In genomic region chr4:62644372-62644771, GRCh38 we compare ENCODE assay signal across 7 cellular contexts.
DNase-seq lines count a peak whose midpoint lies in the region; ATAC-seq and TF ChIP-seq lines count a peak whose summit lies in the region.

No MANE protein-coding gene starts in this region.

- H3K36me3 ChIP-seq in esophagus squamous epithelium, result no peaks in the 10 kb centered on the region

- 16 to 18% methylated on average over 3 of the region's 3 CpGs for WGBS in esophagus squamous epithelium, 2 donors

- no peaks in the 10 kb centered on the region for H3K9me3 ChIP-seq in esophagus squamous epithelium

- no peak overlapping the region for H3K4me3 ChIP-seq in esophagus squamous epithelium

- ATAC-seq in HG03565 (IDR thresholded peaks at IDR 0.05; ENCODE audit: unreplicated experiment), result peak; percentile 49
- ATAC-seq in HG02884 (IDR thresholded peaks at IDR 0.05; ENCODE audit: unreplicated experiment), result no peak

- H3K27ac ChIP-seq in esophagus squamous epithelium, result no peak overlapping the region

- H3K4me1 ChIP-seq in esophagus squamous epithelium, result no peaks in the 10 kb centered on the region

- DNase-seq in NCI-H69 (lab: John Stamatoyannopoulos, UW), result peak; percentile 60
- DNase-seq in cerebellar cortex (ENCODE audit: low spot score), result peak; percentile 33
- peak; percentile 20 for DNase-seq in retina
- DNase-seq in esophagus squamous epithelium (lab: John Stamatoyannopoulos, UW), result no peak
- DNase-seq in cerebellum (ENCODE audit: low spot score), result no peak

- H3K27me3 ChIP-seq in esophagus squamous epithelium, result no peaks in the 10 kb centered on the region

- TF ChIP-seq POLR2A in esophagus squamous epithelium (IDR thresholded peaks at IDR 0.05), result no peak

- intact Hi-C loops in esophagus squamous epithelium (cut with DNase I), result no loop called here

- peak in 2 of 6 experiments; percentile 8 to 19 for TF ChIP-seq CTCF in esophagus squamous epithelium (IDR thresholded peaks at IDR 0.05)

Comparison
In these comparisons a context has a peak if more than half of its experiments do, and no peak if none do; other contexts are left out.
1. DNase-seq: peak in NCI-H69 (single experiment), cerebellar cortex (single experiment) and retina (single experiment); none in esophagus squamous epithelium (single experiment) and cerebellum (single experiment).